ENCODE assay signal across 7 cellular contexts in genomic region chr20:23198815-23199214, GRCh38.
"Had no signal": no experiment of that assay in that cellular context is flagged by ENCODE, and none has a peak within 500 bp of the region (broad histone marks: within the 10 kb centered on the region; RNA-seq: fewer than 3 reads in every experiment).

No MANE protein-coding gene starts in this region.

- ATAC-seq: GM12878 had no signal

- FAIRE-seq: GM12878, GM12891, GM12892, GM18507, GM19239 had no signal

- DNase-seq: GDM1, GF-D8 had no signal

- H3K4me3 ChIP-seq: GM12878 had no signal
